Comparison of ENCODE assay signal across 12 cellular contexts in the genomic region with DNA sequence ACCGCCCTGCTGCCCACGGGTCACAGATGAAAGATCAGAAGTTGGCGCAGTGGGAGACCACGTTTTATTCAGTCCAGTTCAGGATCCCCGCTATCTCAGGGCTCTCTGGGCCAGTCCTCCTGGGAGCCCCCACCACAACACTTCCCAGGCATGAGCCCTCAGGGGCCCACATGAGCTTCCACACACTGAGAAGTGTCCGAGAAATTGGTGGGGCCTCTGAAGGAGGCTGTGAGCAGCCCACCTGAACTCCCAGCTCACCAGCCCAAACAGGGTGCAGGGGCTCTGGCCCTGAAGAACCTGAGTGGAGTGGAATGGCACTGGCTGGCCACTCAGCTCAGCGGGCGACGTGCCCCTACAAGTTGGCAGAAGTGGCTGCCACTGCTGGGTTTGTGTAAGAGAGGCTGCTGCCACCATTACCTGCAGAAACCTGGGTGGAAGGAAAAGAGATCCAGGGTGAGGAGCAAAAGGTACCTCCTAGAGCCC. TPM values are rescaled to one million over a fixed set of nuclear protein-coding genes. Genes with fewer than 3 reads are reported as not detected.
DNase-seq lines count a peak whose midpoint lies in the region; ATAC-seq, FAIRE-seq and TF ChIP-seq lines count a peak whose summit lies in the region.
"Had no signal": no experiment of that assay in that cellular context is flagged by ENCODE, and none has a peak within 500 bp of the region (broad histone marks: within the 10 kb centered on the region; RNA-seq: fewer than 3 reads in every experiment).

No MANE protein-coding gene starts in this region.

- TF ChIP-seq POLR2A in HepG2 (IDR thresholded peaks at IDR 0.05; ENCODE audit: insufficient read depth in 1 of 2, low read depth in 2 of 2, low read length in 2 of 2) = no peak
- no peak for TF ChIP-seq POLR2A in transverse colon (IDR thresholded peaks at IDR 0.05)

- H3K4me3 Mint-ChIP-seq in activated CD8-positive, alpha-beta T cell treated with anti-CD3 and anti-CD28 coated beads for 36 hours = no peak overlapping the region
- H3K4me3 Mint-ChIP-seq: central memory CD8-positive, alpha-beta T cell had no signal

- TF ChIP-seq EP300 in HepG2 (IDR thresholded peaks at IDR 0.05; ENCODE audit: low read depth in 2 of 2, low read length in 2 of 2) = no peak
- TF ChIP-seq EP300 in HepG2 (CRISPR knock-in tag; IDR thresholded peaks at IDR 0.05; ENCODE audit: borderline replicate concordance) = no peak
- no peak for TF ChIP-seq EP300 in transverse colon (IDR thresholded peaks at IDR 0.05; ENCODE audit: low read depth)

- 0 out of 2 replicates have a peak overlapping the region, but pooled peaks have one; percentile 48 for H3K4me2 ChIP-seq in HepG2 (ENCODE audit: low read depth, low read length)

- TF ChIP-seq RAD21 in HepG2 (CRISPR knock-in tag; IDR thresholded peaks at IDR 0.05) = no peak

- H2AFZ ChIP-seq in HepG2 (ENCODE audit: low read length) = no peak overlapping the region

- H3K27me3 Mint-ChIP-seq in activated CD8-positive, alpha-beta T cell treated with anti-CD3 and anti-CD28 coated beads for 36 hours = no peaks in the 10 kb centered on the region
- H3K27me3 Mint-ChIP-seq: central memory CD8-positive, alpha-beta T cell had no signal

- H3K36me3 Mint-ChIP-seq in activated CD8-positive, alpha-beta T cell treated with anti-CD3 and anti-CD28 coated beads for 36 hours (ENCODE audit: low read depth) = no peaks in the 10 kb centered on the region

- H3K36me3 ChIP-seq in HepG2 (replicated peaks in 1 of 2; ENCODE audit: control insufficient read depth in 1 of 2, insufficient read depth in 2 of 2, low read length in 2 of 2) (no peaks in the 10 kb centered on the region), transverse colon (no peaks in the 10 kb centered on the region)
- H3K36me3 ChIP-seq: SJCRH30 had no signal

- H3K4me3 ChIP-seq in HepG2 (replicated peaks in 1 of 3; ENCODE audit: insufficient read depth in 1 of 3, low read depth in 2 of 3, low read length in 3 of 3) (no peak overlapping the region), transverse colon (no peak overlapping the region)
- H3K4me3 ChIP-seq: SJCRH30 had no signal

- no peaks in the 10 kb centered on the region for H3K79me2 ChIP-seq in HepG2 (ENCODE audit: insufficient read depth, low read length)

- WGBS in HepG2 (ENCODE audit: low lambda C conversion rate) = 33% methylated on average over 8 of the region's 9 CpGs
- 65% methylated on average over 8 of the region's 9 CpGs; no CpG with 5 or more reads in 1 of the 2 donors for WGBS in transverse colon (ENCODE audit: low coverage in 1 of 2), 2 donors

- H3K9ac ChIP-seq in HepG2 (ENCODE audit: insufficient read depth, low read depth, low read length) = no peak overlapping the region

- CTCF ChIA-PET in activated CD8-positive, alpha-beta T cell treated with anti-CD3 and anti-CD28 coated beads for 36 hours (lab: Charles Lee) = interaction anchor here (0.7 to 2.6 kb wide), 3 partner anchors 9 to 94 kb away, joined by 3 to 10 read pairs (median 3); no protein-coding TSS in a partner anchor
- CTCF ChIA-PET in HepG2 (lab: Yijun Ruan, JAX; ENCODE audit: low intra/inter-chr PET ratio, low total read pairs) = no interaction called here

- intact Hi-C loops in activated CD8-positive, alpha-beta T cell treated with anti-CD3 and anti-CD28 coated beads for 36 hours (cut with micrococcal nuclease) = no loop called here
- intact Hi-C loops in HepG2 (cut with micrococcal nuclease; ENCODE audit: unreplicated experiment) (no loop called here), transverse colon (cut with DNase I; ENCODE audit: low total_unique reads) (no loop called here)

- no peaks in the 10 kb centered on the region for H3K9me3 Mint-ChIP-seq in activated CD8-positive, alpha-beta T cell treated with anti-CD3 and anti-CD28 coated beads for 36 hours
- H3K9me3 Mint-ChIP-seq: central memory CD8-positive, alpha-beta T cell had no signal

- in situ Hi-C loops in HepG2 (cut with HindIII; ENCODE audit: extremely low pct_ligation_motif_present, low pct_unique_long_range_greater_than_20kb) (no loop called here), transverse colon (cut with MboI; ENCODE audit: low pct_ligation_motif_present in 1 of 4, low pct_unique_long_range_greater_than_20kb in 1 of 4, low sequenced_read_pairs in 3 of 4) (no loop called here)

- no TSS peak for BruUV-seq in HepG2 (replicated peaks; lab: Mats Ljungman, UMichigan)

- peaks cover 7 to 61% of the 10 kb centered on the region in 2 experiments; a peak in 4 of 5 replicates for H3K27me3 ChIP-seq in HepG2 (ENCODE audit: control insufficient read depth in 1 of 2, insufficient read depth in 2 of 2, low read length in 2 of 2)
- H3K27me3 ChIP-seq in transverse colon = no peaks in the 10 kb centered on the region
- H3K27me3 ChIP-seq: SJCRH30 had no signal

- peak overlapping the region; percentile 61 for H3K27ac Mint-ChIP-seq in activated CD8-positive, alpha-beta T cell treated with anti-CD3 and anti-CD28 coated beads for 36 hours

- H3K9me3 ChIP-seq in HepG2 (ENCODE audit: low read length) (no peaks in the 10 kb centered on the region), transverse colon (no peaks in the 10 kb centered on the region)
- H3K9me3 ChIP-seq: SJCRH30 had no signal

- H3K4me1 ChIP-seq in HepG2 (ENCODE audit: insufficient read depth, low read length) (peaks cover 14% of the 10 kb centered on the region; the same call in 1 of the 2 replicates), transverse colon (peaks cover 10 to 38% (median 24%) of the 10 kb centered on the region in 4 donors)

- TF ChIP-seq CTCF in activated CD8-positive, alpha-beta T cell treated with anti-CD3 and anti-CD28 coated beads for 36 hours (IDR thresholded peaks at IDR 0.05) = no peak
- TF ChIP-seq CTCF in HepG2 (CRISPR knock-in tag; IDR thresholded peaks at IDR 0.05) (no peak), transverse colon (IDR thresholded peaks at IDR 0.05) (no peak)

- H3K27ac ChIP-seq in HepG2 (ENCODE audit: extremely low read length, insufficient read depth, low read length) = no peak overlapping the region
- peak overlapping the region; percentile 48 to 69 (median 52) for H3K27ac ChIP-seq in transverse colon
- H3K27ac ChIP-seq: SJCRH30 had no signal

- ATAC-seq in HG02588 (IDR thresholded peaks at IDR 0.05; ENCODE audit: unreplicated experiment) = peak; percentile 15
- ATAC-seq in activated CD8-positive, alpha-beta T cell treated with anti-CD3 and anti-CD28 coated beads for 36 hours = no peak
- ATAC-seq in HepG2 = no peak; the same call in 2 of the 3 replicates
- no peak for ATAC-seq in GM19395 (IDR thresholded peaks at IDR 0.05; ENCODE audit: unreplicated experiment)

- DNase-seq in activated CD8-positive, alpha-beta T cell treated with anti-CD3 and anti-CD28 coated beads for 36 hours = no peak
- no peak for DNase-seq in HepG2 (ENCODE audit: low spot score)
- DNase-seq in transverse colon = no peak
- no peak for DNase-seq in T1000 (lab: John Stamatoyannopoulos, UW)
- no peak for DNase-seq in retina
- DNase-seq: activated effector memory CD4-positive, alpha-beta T cell treated with anti-CD3 and anti-CD28 coated beads, Interleukin-2, amount 50 U/mL, for 16 hours; NCI-H146; NCI-H748 treated with DMSO at 0.1 percent for 48 hours; SJCRH30 had no signal

- POLR2A ChIA-PET in activated CD8-positive, alpha-beta T cell treated with anti-CD3 and anti-CD28 coated beads for 36 hours (lab: Charles Lee) = interaction anchor here (1.0 to 1.7 kb wide), 2 partner anchors 11 to 13 kb away, joined by 3 to 7 read pairs; partner anchors contain the start of gene KRTCAP2
- POLR2A ChIA-PET in HepG2 (lab: Yijun Ruan, JAX) = no interaction called here

- no peak for FAIRE-seq in HepG2 (lab: Jason Lieb, UNC)

- no peaks in the 10 kb centered on the region for H4K20me1 ChIP-seq in HepG2 (ENCODE audit: insufficient read depth, low read length)

- no peaks in the 10 kb centered on the region for H3K4me1 Mint-ChIP-seq in activated CD8-positive, alpha-beta T cell treated with anti-CD3 and anti-CD28 coated beads for 36 hours (ENCODE audit: low read depth)

RNA-seq across cellular contexts. Expression of gene TRIM46, which starts 12.2 kb away (rescaled TPM):
- 1 to 10 TPM; 5.8 to 6.1 TPM for total RNA-seq in activated CD8-positive, alpha-beta T cell treated with anti-CD3 and anti-CD28 coated beads for 36 hours
- total RNA-seq in HepG2 (2016; rRNA removed; fragmentation: Illumina TruSeq; extraction: Trizol) (0.04 and 0.08 TPM in 2 replicates), transverse colon (under 1 TPM in 2 of 4 donors, not detected in 2; 0.41 to 0.48 TPM)
- not detected in 2 replicates for total RNA-seq in HepG2 (2016; cell fraction: cytosol; rRNA removed; fragmentation: Illumina TruSeq; extraction: Trizol; ENCODE audit: low read depth)
- total RNA-seq in HepG2 (2016; cell fraction: insoluble cytoplasmic fraction; rRNA removed; fragmentation: Illumina TruSeq; extraction: Trizol) = 0.04 TPM in 1 of 2 replicates, not detected in the other
- total RNA-seq in HepG2 (2016; cell fraction: membrane; rRNA removed; fragmentation: Illumina TruSeq; extraction: Trizol) = not detected in 2 replicates
- total RNA-seq in HepG2 (2016; cell fraction: nucleus; rRNA removed; fragmentation: Illumina TruSeq; extraction: Trizol) = not detected in 2 replicates
- 0.09 and 0.12 TPM in 2 replicates for polyA plus RNA-seq in HepG2 (2011; rRNA removed)
- polyA plus RNA-seq in HepG2 (2011; cell fraction: cytosol; rRNA removed) = 0.04 and 0.11 TPM in 2 replicates
- polyA plus RNA-seq in HepG2 (2011; cell fraction: nucleus; rRNA removed) = 0.43 and 0.47 TPM in 2 replicates
- 0.15 and 0.25 TPM in 2 replicates for polyA plus RNA-seq in HepG2 (2012)
- polyA plus RNA-seq in HepG2 (2016; cell fraction: cytosol; fragmentation: Illumina TruSeq; extraction: Trizol; ENCODE audit: low read depth) = 0.02 and 0.05 TPM in 2 replicates
- polyA plus RNA-seq in HepG2 (2016; cell fraction: insoluble cytoplasmic fraction; fragmentation: Illumina TruSeq; extraction: Trizol; ENCODE audit: low read depth) = not detected in 2 replicates
- 0.05 and 0.08 TPM in 2 replicates for polyA plus RNA-seq in HepG2 (2016; cell fraction: membrane; fragmentation: Illumina TruSeq; extraction: Trizol; ENCODE audit: low read depth)
- polyA plus RNA-seq in HepG2 (2016; cell fraction: nucleus; fragmentation: Illumina TruSeq; extraction: Trizol; ENCODE audit: insufficient read depth, low read depth) = 0.21 TPM in 1 of 2 replicates, not detected in the other
- 0.12 and 0.19 TPM in 2 replicates for polyA minus RNA-seq in HepG2 (2011; rRNA and poly(A)+ RNA removed; ENCODE audit: low replicate concordance)
- polyA minus RNA-seq in HepG2 (2011; cell fraction: cytosol; rRNA and poly(A)+ RNA removed) = not detected in 2 replicates
- not detected in 2 replicates for polyA minus RNA-seq in HepG2 (2011; cell fraction: nucleus; rRNA and poly(A)+ RNA removed)

RNA-seq across cellular contexts. Expression of gene KRTCAP2, which starts 12.7 kb away (rescaled TPM):
- total RNA-seq in activated CD8-positive, alpha-beta T cell treated with anti-CD3 and anti-CD28 coated beads for 36 hours = 100 to 1,000 TPM; 124 to 125 TPM
- total RNA-seq in HepG2 (2016; rRNA removed; fragmentation: Illumina TruSeq; extraction: Trizol) (48.5 and 79.4 TPM in 2 replicates), transverse colon (100 to 1,000 TPM; 106 to 240 (median 131) TPM)
- total RNA-seq in HepG2 (2016; cell fraction: cytosol; rRNA removed; fragmentation: Illumina TruSeq; extraction: Trizol; ENCODE audit: low read depth) = 40.0 and 49.4 TPM in 2 replicates
- 40.7 and 78.5 TPM in 2 replicates for total RNA-seq in HepG2 (2016; cell fraction: insoluble cytoplasmic fraction; rRNA removed; fragmentation: Illumina TruSeq; extraction: Trizol)
- 33.6 and 41.0 TPM in 2 replicates for total RNA-seq in HepG2 (2016; cell fraction: membrane; rRNA removed; fragmentation: Illumina TruSeq; extraction: Trizol)
- total RNA-seq in HepG2 (2016; cell fraction: nucleus; rRNA removed; fragmentation: Illumina TruSeq; extraction: Trizol) = 50.0 and 52.6 TPM in 2 replicates
- polyA plus RNA-seq in HepG2 (2011; rRNA removed) = 77.3 and 89.3 TPM in 2 replicates
- 125 and 155 TPM in 2 replicates for polyA plus RNA-seq in HepG2 (2011; cell fraction: cytosol; rRNA removed)
- polyA plus RNA-seq in HepG2 (2011; cell fraction: nucleus; rRNA removed) = 119 and 133 TPM in 2 replicates
- 73.3 and 73.7 TPM in 2 replicates for polyA plus RNA-seq in HepG2 (2012)
- 64.6 and 72.6 TPM in 2 replicates for polyA plus RNA-seq in HepG2 (2016; cell fraction: cytosol; fragmentation: Illumina TruSeq; extraction: Trizol; ENCODE audit: low read depth)
- polyA plus RNA-seq in HepG2 (2016; cell fraction: insoluble cytoplasmic fraction; fragmentation: Illumina TruSeq; extraction: Trizol; ENCODE audit: low read depth) = 47.5 and 61.4 TPM in 2 replicates
- polyA plus RNA-seq in HepG2 (2016; cell fraction: membrane; fragmentation: Illumina TruSeq; extraction: Trizol; ENCODE audit: low read depth) = 49.4 and 56.2 TPM in 2 replicates
- polyA plus RNA-seq in HepG2 (2016; cell fraction: nucleus; fragmentation: Illumina TruSeq; extraction: Trizol; ENCODE audit: insufficient read depth, low read depth) = 120 and 121 TPM in 2 replicates
- 182 and 884 TPM in 2 replicates for polyA minus RNA-seq in HepG2 (2011; rRNA and poly(A)+ RNA removed; ENCODE audit: low replicate concordance)
- 27.3 and 38.2 TPM in 2 replicates for polyA minus RNA-seq in HepG2 (2011; cell fraction: cytosol; rRNA and poly(A)+ RNA removed)
- 22.9 and 23.5 TPM in 2 replicates for polyA minus RNA-seq in HepG2 (2011; cell fraction: nucleus; rRNA and poly(A)+ RNA removed)

RNA-seq across cellular contexts. Expression of gene THBS3, which starts 21.9 kb away (rescaled TPM):
- total RNA-seq in activated CD8-positive, alpha-beta T cell treated with anti-CD3 and anti-CD28 coated beads for 36 hours = 10 to 100 TPM; 11.1 to 12.0 TPM
- 0.39 and 0.86 TPM in 2 replicates for total RNA-seq in HepG2 (2016; rRNA removed; fragmentation: Illumina TruSeq; extraction: Trizol)
- 0.30 TPM in 1 of 2 replicates, not detected in the other for total RNA-seq in HepG2 (2016; cell fraction: cytosol; rRNA removed; fragmentation: Illumina TruSeq; extraction: Trizol; ENCODE audit: low read depth)
- total RNA-seq in HepG2 (2016; cell fraction: insoluble cytoplasmic fraction; rRNA removed; fragmentation: Illumina TruSeq; extraction: Trizol) = 0.77 and 0.95 TPM in 2 replicates
- total RNA-seq in HepG2 (2016; cell fraction: membrane; rRNA removed; fragmentation: Illumina TruSeq; extraction: Trizol) = 0.22 and 0.45 TPM in 2 replicates
- 0.94 and 1.8 TPM in 2 replicates for total RNA-seq in HepG2 (2016; cell fraction: nucleus; rRNA removed; fragmentation: Illumina TruSeq; extraction: Trizol)
- 3.6 and 4.4 TPM in 2 replicates for polyA plus RNA-seq in HepG2 (2011; rRNA removed)
- 1.5 and 1.8 TPM in 2 replicates for polyA plus RNA-seq in HepG2 (2011; cell fraction: cytosol; rRNA removed)
- 19.9 and 26.8 TPM in 2 replicates for polyA plus RNA-seq in HepG2 (2011; cell fraction: nucleus; rRNA removed)
- 2.1 and 2.4 TPM in 2 replicates for polyA plus RNA-seq in HepG2 (2012)
- 0.14 and 0.26 TPM in 2 replicates for polyA plus RNA-seq in HepG2 (2016; cell fraction: cytosol; fragmentation: Illumina TruSeq; extraction: Trizol; ENCODE audit: low read depth)
- polyA plus RNA-seq in HepG2 (2016; cell fraction: insoluble cytoplasmic fraction; fragmentation: Illumina TruSeq; extraction: Trizol; ENCODE audit: low read depth) = 0.29 and 0.60 TPM in 2 replicates
- polyA plus RNA-seq in HepG2 (2016; cell fraction: membrane; fragmentation: Illumina TruSeq; extraction: Trizol; ENCODE audit: low read depth) = 0.10 and 0.31 TPM in 2 replicates
- 3.1 and 4.9 TPM in 2 replicates for polyA plus RNA-seq in HepG2 (2016; cell fraction: nucleus; fragmentation: Illumina TruSeq; extraction: Trizol; ENCODE audit: insufficient read depth, low read depth)
- polyA minus RNA-seq in HepG2 (2011; rRNA and poly(A)+ RNA removed; ENCODE audit: low replicate concordance) = 2.9 and 6.9 TPM in 2 replicates
- polyA minus RNA-seq in HepG2 (2011; cell fraction: cytosol; rRNA and poly(A)+ RNA removed) = 1.4 and 1.5 TPM in 2 replicates
- polyA minus RNA-seq in HepG2 (2011; cell fraction: nucleus; rRNA and poly(A)+ RNA removed) = 2.7 and 3.4 TPM in 2 replicates
- 10 to 100 TPM; 19.2 to 37.8 (median 27.0) TPM for total RNA-seq in transverse colon

RNA-seq across cellular contexts. Expression of gene MTX1, which starts 22.7 kb away (rescaled TPM):
- 10 to 100 TPM; 59.2 to 61.0 TPM for total RNA-seq in activated CD8-positive, alpha-beta T cell treated with anti-CD3 and anti-CD28 coated beads for 36 hours
- total RNA-seq in HepG2 (2016; rRNA removed; fragmentation: Illumina TruSeq; extraction: Trizol) (64.5 and 71.5 TPM in 2 replicates), transverse colon (10 to 100 TPM; 24.3 to 64.0 (median 46.0) TPM)
- 20.6 and 22.4 TPM in 2 replicates for total RNA-seq in HepG2 (2016; cell fraction: cytosol; rRNA removed; fragmentation: Illumina TruSeq; extraction: Trizol; ENCODE audit: low read depth)
- 65.0 and 76.3 TPM in 2 replicates for total RNA-seq in HepG2 (2016; cell fraction: insoluble cytoplasmic fraction; rRNA removed; fragmentation: Illumina TruSeq; extraction: Trizol)
- total RNA-seq in HepG2 (2016; cell fraction: membrane; rRNA removed; fragmentation: Illumina TruSeq; extraction: Trizol) = 23.2 and 26.5 TPM in 2 replicates
- total RNA-seq in HepG2 (2016; cell fraction: nucleus; rRNA removed; fragmentation: Illumina TruSeq; extraction: Trizol) = 35.2 and 36.8 TPM in 2 replicates
- polyA plus RNA-seq in HepG2 (2011; rRNA removed) = 72.6 and 85.1 TPM in 2 replicates
- 61.1 and 90.3 TPM in 2 replicates for polyA plus RNA-seq in HepG2 (2011; cell fraction: cytosol; rRNA removed)
- 55.1 and 59.0 TPM in 2 replicates for polyA plus RNA-seq in HepG2 (2011; cell fraction: nucleus; rRNA removed)
- 37.3 and 38.1 TPM in 2 replicates for polyA plus RNA-seq in HepG2 (2012)
- 25.0 and 25.6 TPM in 2 replicates for polyA plus RNA-seq in HepG2 (2016; cell fraction: cytosol; fragmentation: Illumina TruSeq; extraction: Trizol; ENCODE audit: low read depth)
- 73.9 and 74.4 TPM in 2 replicates for polyA plus RNA-seq in HepG2 (2016; cell fraction: insoluble cytoplasmic fraction; fragmentation: Illumina TruSeq; extraction: Trizol; ENCODE audit: low read depth)
- 19.9 and 21.6 TPM in 2 replicates for polyA plus RNA-seq in HepG2 (2016; cell fraction: membrane; fragmentation: Illumina TruSeq; extraction: Trizol; ENCODE audit: low read depth)
- polyA plus RNA-seq in HepG2 (2016; cell fraction: nucleus; fragmentation: Illumina TruSeq; extraction: Trizol; ENCODE audit: insufficient read depth, low read depth) = 49.3 and 57.4 TPM in 2 replicates
- 129 and 176 TPM in 2 replicates for polyA minus RNA-seq in HepG2 (2011; rRNA and poly(A)+ RNA removed; ENCODE audit: low replicate concordance)
- polyA minus RNA-seq in HepG2 (2011; cell fraction: cytosol; rRNA and poly(A)+ RNA removed) = 27.0 and 36.4 TPM in 2 replicates
- polyA minus RNA-seq in HepG2 (2011; cell fraction: nucleus; rRNA and poly(A)+ RNA removed) = 23.9 and 27.6 TPM in 2 replicates

RNA-seq across cellular contexts. Expression of gene DPM3, which starts 45.5 kb away (rescaled TPM):
- 10 to 100 TPM; 37.1 to 38.1 TPM for total RNA-seq in activated CD8-positive, alpha-beta T cell treated with anti-CD3 and anti-CD28 coated beads for 36 hours
- 14.8 and 23.2 TPM in 2 replicates for total RNA-seq in HepG2 (2016; rRNA removed; fragmentation: Illumina TruSeq; extraction: Trizol)
- 29.5 and 29.8 TPM in 2 replicates for total RNA-seq in HepG2 (2016; cell fraction: cytosol; rRNA removed; fragmentation: Illumina TruSeq; extraction: Trizol; ENCODE audit: low read depth)
- total RNA-seq in HepG2 (2016; cell fraction: insoluble cytoplasmic fraction; rRNA removed; fragmentation: Illumina TruSeq; extraction: Trizol) = 21.9 and 28.1 TPM in 2 replicates
- 14.3 and 20.6 TPM in 2 replicates for total RNA-seq in HepG2 (2016; cell fraction: membrane; rRNA removed; fragmentation: Illumina TruSeq; extraction: Trizol)
- 18.3 and 22.2 TPM in 2 replicates for total RNA-seq in HepG2 (2016; cell fraction: nucleus; rRNA removed; fragmentation: Illumina TruSeq; extraction: Trizol)
- polyA plus RNA-seq in HepG2 (2011; rRNA removed) = 53.4 and 61.7 TPM in 2 replicates
- polyA plus RNA-seq in HepG2 (2011; cell fraction: cytosol; rRNA removed) = 70.1 and 134 TPM in 2 replicates
- 64.8 and 67.2 TPM in 2 replicates for polyA plus RNA-seq in HepG2 (2011; cell fraction: nucleus; rRNA removed)
- 39.2 and 68.2 TPM in 2 replicates for polyA plus RNA-seq in HepG2 (2012)
- polyA plus RNA-seq in HepG2 (2016; cell fraction: cytosol; fragmentation: Illumina TruSeq; extraction: Trizol; ENCODE audit: low read depth) = 29.6 and 50.5 TPM in 2 replicates
- polyA plus RNA-seq in HepG2 (2016; cell fraction: insoluble cytoplasmic fraction; fragmentation: Illumina TruSeq; extraction: Trizol; ENCODE audit: low read depth) = 22.4 and 23.3 TPM in 2 replicates
- 19.9 and 24.8 TPM in 2 replicates for polyA plus RNA-seq in HepG2 (2016; cell fraction: membrane; fragmentation: Illumina TruSeq; extraction: Trizol; ENCODE audit: low read depth)
- polyA plus RNA-seq in HepG2 (2016; cell fraction: nucleus; fragmentation: Illumina TruSeq; extraction: Trizol; ENCODE audit: insufficient read depth, low read depth) = 44.3 and 46.0 TPM in 2 replicates
- polyA minus RNA-seq in HepG2 (2011; rRNA and poly(A)+ RNA removed; ENCODE audit: low replicate concordance) = 23.2 and 26.3 TPM in 2 replicates
- 9.3 and 10.7 TPM in 2 replicates for polyA minus RNA-seq in HepG2 (2011; cell fraction: cytosol; rRNA and poly(A)+ RNA removed)
- 3.2 and 5.7 TPM in 2 replicates for polyA minus RNA-seq in HepG2 (2011; cell fraction: nucleus; rRNA and poly(A)+ RNA removed)
- total RNA-seq in transverse colon = 100 to 1,000 TPM in 1 of 4 donors, 10 to 100 TPM in 2, 1 to 10 TPM in 1; 7.2 to 130 (median 62.6) TPM
